In the genomic region with DNA sequence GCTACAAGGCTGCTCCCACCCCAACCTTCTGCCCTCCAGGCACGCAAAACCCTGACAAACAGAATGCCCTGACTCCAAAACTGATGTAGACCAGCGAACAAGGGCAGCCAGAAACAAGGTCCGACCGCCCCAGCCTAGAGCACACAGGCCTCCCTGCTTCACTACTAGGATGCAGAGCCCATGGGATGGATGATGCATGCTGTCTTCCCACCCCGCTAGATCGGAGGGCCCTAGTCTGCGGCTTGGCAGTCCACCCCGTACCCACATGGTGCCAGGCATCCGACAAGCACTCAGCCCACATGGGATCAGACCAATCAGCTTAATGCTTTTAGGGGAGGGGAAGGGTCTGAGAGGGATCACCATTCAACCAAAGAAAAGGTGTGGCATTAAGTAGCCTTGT, we compare ENCODE assay signal across 9 cellular contexts. TPM values are rescaled to one million over a fixed set of nuclear protein-coding genes. Genes with fewer than 3 reads are reported as not detected.
DNase-seq lines count a peak whose midpoint lies in the region; ATAC-seq and FAIRE-seq lines count a peak whose summit lies in the region.
"Had no signal": no experiment of that assay in that cellular context is flagged by ENCODE, and none has a peak within 500 bp of the region (broad histone marks: within the 10 kb centered on the region; RNA-seq: fewer than 3 reads in every experiment).

No MANE protein-coding gene starts in this region.

- peak overlapping the region; percentile 70 for H3K4me3 Mint-ChIP-seq in activated CD8-positive, alpha-beta memory T cell treated with anti-CD3 and anti-CD28 coated beads, Interleukin-2, amount 10 ng/mL, durations not matched to agents 7 days and 5 days
- H3K4me3 Mint-ChIP-seq in stimulated activated naive B cell treated with anti-CD40 and anti-IgM and Interleukin-4, amounts not matched to agents 10 μg/mL and 1 μg/mL and 100 μg/mL, for 72 hours, result peak overlapping the region; percentile 85 to 93

- no peak for FAIRE-seq in GM19239 (lab: Jason Lieb, UNC)
- FAIRE-seq: A204.1 had no signal

- H3K9me3 Mint-ChIP-seq in activated CD8-positive, alpha-beta memory T cell treated with anti-CD3 and anti-CD28 coated beads, Interleukin-2, amount 10 ng/mL, durations not matched to agents 7 days and 5 days (ENCODE audit: low read depth), result no peaks in the 10 kb centered on the region
- no peaks in the 10 kb centered on the region for H3K9me3 Mint-ChIP-seq in stimulated activated naive B cell treated with anti-CD40 and anti-IgM and Interleukin-4, amounts not matched to agents 10 μg/mL and 1 μg/mL and 100 μg/mL, for 72 hours

- H3K27me3 Mint-ChIP-seq in activated CD8-positive, alpha-beta memory T cell treated with anti-CD3 and anti-CD28 coated beads, Interleukin-2, amount 10 ng/mL, durations not matched to agents 7 days and 5 days, result no peaks in the 10 kb centered on the region
- H3K27me3 Mint-ChIP-seq in stimulated activated naive B cell treated with anti-CD40 and anti-IgM and Interleukin-4, amounts not matched to agents 10 μg/mL and 1 μg/mL and 100 μg/mL, for 72 hours, result no peaks in the 10 kb centered on the region

- peak overlapping the region; percentile 72 for H3K4me3 ChIP-seq in iPS-11a (ENCODE audit: low read depth, low read length)

- ATAC-seq in activated CD8-positive, alpha-beta memory T cell treated with anti-CD3 and anti-CD28 coated beads, Interleukin-2, amount 10 ng/mL, durations not matched to agents 7 days and 5 days, result no peak
- no peak for ATAC-seq in stimulated activated naive B cell treated with anti-CD40 and anti-IgM and Interleukin-4, amounts not matched to agents 10 μg/mL and 1 μg/mL and 100 μg/mL, for 72 hours (replicated peaks)
- no peak for ATAC-seq in HG03520 (IDR thresholded peaks at IDR 0.05; ENCODE audit: unreplicated experiment)

- H3K36me3 Mint-ChIP-seq in activated CD8-positive, alpha-beta memory T cell treated with anti-CD3 and anti-CD28 coated beads, Interleukin-2, amount 10 ng/mL, durations not matched to agents 7 days and 5 days, result no peaks in the 10 kb centered on the region
- H3K36me3 Mint-ChIP-seq in stimulated activated naive B cell treated with anti-CD40 and anti-IgM and Interleukin-4, amounts not matched to agents 10 μg/mL and 1 μg/mL and 100 μg/mL, for 72 hours, result peaks cover 15 to 43% of the 10 kb centered on the region in 2 donors

- CTCF ChIA-PET in activated CD8-positive, alpha-beta memory T cell treated with anti-CD3 and anti-CD28 coated beads, Interleukin-2, amount 10 ng/mL, durations not matched to agents 7 days and 5 days (lab: Charles Lee), result interaction anchor here (0.9 to 7.7 kb wide), 10 partner anchors 8 to 339 kb away, joined by 3 to 58 read pairs (median 10); partner anchors contain the start of gene PISD

- DNase-seq in NCI-H82 (lab: John Stamatoyannopoulos, UW), result peak; percentile 29
- DNase-seq in NCI-H82 treated with DMSO at 0.1 percent for 48 hours (lab: John Stamatoyannopoulos, UW; ENCODE audit: unreplicated experiment), result no peak
- DNase-seq in activated CD8-positive, alpha-beta memory T cell treated with anti-CD3 and anti-CD28 coated beads, Interleukin-2, amount 10 ng/mL, durations not matched to agents 7 days and 5 days, result no peak
- DNase-seq in stimulated activated naive B cell treated with anti-CD40 and anti-IgM and Interleukin-4, amounts not matched to agents 10 μg/mL and 1 μg/mL and 100 μg/mL, for 72 hours, result no peak
- no peak for DNase-seq in GM19239 (ENCODE audit: insufficient read length, low spot score)
- no peak for DNase-seq in kidney tubule cell (ENCODE audit: low spot score)

- H3K4me1 Mint-ChIP-seq in activated CD8-positive, alpha-beta memory T cell treated with anti-CD3 and anti-CD28 coated beads, Interleukin-2, amount 10 ng/mL, durations not matched to agents 7 days and 5 days, result peaks cover 41% of the 10 kb centered on the region
- H3K4me1 Mint-ChIP-seq in stimulated activated naive B cell treated with anti-CD40 and anti-IgM and Interleukin-4, amounts not matched to agents 10 μg/mL and 1 μg/mL and 100 μg/mL, for 72 hours, result peaks cover 52 to 86% of the 10 kb centered on the region in 2 donors

- H3K27ac Mint-ChIP-seq in activated CD8-positive, alpha-beta memory T cell treated with anti-CD3 and anti-CD28 coated beads, Interleukin-2, amount 10 ng/mL, durations not matched to agents 7 days and 5 days, result peak overlapping the region; percentile 79
- peak overlapping the region; percentile 98 for H3K27ac Mint-ChIP-seq in stimulated activated naive B cell treated with anti-CD40 and anti-IgM and Interleukin-4, amounts not matched to agents 10 μg/mL and 1 μg/mL and 100 μg/mL, for 72 hours

RNA-seq across cellular contexts. Expression of gene PISD, which starts 30.6 kb away (rescaled TPM):
- total RNA-seq in activated CD8-positive, alpha-beta memory T cell treated with anti-CD3 and anti-CD28 coated beads, Interleukin-2, amount 10 ng/mL, durations not matched to agents 7 days and 5 days, result 10 to 100 TPM; 34.7 to 40.0 TPM
